In the genomic region with DNA sequence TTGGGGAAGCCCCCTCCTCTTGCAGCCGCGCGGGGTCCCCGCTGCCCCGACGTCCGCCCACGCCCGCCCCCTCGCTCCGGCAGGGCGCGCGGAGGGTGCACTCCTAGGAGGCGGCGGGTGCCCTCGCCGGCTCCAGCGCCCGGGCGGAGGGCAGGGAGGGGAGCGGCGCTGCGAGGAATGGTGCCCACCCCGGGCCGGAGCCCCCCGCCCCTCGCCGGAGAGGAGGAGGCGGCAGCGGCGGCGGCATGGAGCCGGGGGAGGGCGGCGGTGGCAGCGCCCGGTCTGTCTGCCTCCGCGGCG, we compare ENCODE assay signal across 1 cellular context.
TF ChIP-seq lines count a peak whose summit lies in the region.

No MANE protein-coding gene starts in this region.

TF ChIP-seq in GM12878, 131 proteins besides CTCF, POLR2A, EP300 and RAD21 (continued from another document):
- TF ChIP-seq, protein P1, sequence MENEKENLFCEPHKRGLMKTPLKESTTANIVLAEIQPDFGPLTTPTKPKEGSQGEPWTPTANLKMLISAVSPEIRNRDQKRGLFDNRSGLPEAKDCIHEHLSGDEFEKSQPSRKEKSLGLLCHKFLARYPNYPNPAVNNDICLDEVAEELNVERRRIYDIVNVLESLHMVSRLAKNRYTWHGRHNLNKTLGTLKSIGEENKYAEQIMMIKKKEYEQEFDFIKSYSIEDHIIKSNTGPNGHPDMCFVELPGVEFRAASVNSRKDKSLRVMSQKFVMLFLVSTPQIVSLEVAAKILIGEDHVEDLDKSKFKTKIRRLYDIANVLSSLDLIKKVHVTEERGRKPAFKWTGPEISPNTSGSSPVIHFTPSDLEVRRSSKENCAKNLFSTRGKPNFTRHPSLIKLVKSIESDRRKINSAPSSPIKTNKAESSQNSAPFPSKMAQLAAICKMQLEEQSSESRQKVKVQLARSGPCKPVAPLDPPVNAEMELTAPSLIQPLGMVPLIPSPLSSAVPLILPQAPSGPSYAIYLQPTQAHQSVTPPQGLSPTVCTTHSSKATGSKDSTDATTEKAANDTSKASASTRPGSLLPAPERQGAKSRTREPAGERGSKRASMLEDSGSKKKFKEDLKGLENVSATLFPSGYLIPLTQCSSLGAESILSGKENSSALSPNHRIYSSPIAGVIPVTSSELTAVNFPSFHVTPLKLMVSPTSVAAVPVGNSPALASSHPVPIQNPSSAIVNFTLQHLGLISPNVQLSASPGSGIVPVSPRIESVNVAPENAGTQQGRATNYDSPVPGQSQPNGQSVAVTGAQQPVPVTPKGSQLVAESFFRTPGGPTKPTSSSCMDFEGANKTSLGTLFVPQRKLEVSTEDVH (IDR thresholded peaks at IDR 0.05; ENCODE audit: low read depth, partially characterized antibody), result no peak
- TF ChIP-seq EED (IDR thresholded peaks at IDR 0.05; ENCODE audit: low read depth) (no peak), HCFC1 (IDR thresholded peaks at IDR 0.05; ENCODE audit: low read length) (no peak), NFIC (IDR thresholded peaks at IDR 0.05; ENCODE audit: low read depth, low read length) (no peak), ZNF384 (IDR thresholded peaks at IDR 0.05; ENCODE audit: borderline replicate concordance, low read depth, low read length) (no peak), GATAD2B (conservative IDR thresholded peaks at IDR 0.05; ENCODE audit: low read depth) (0 out of 2 replicates have a peak, but pooled peaks have one; percentile 39), EGR1 (IDR thresholded peaks at IDR 0.05; ENCODE audit: borderline replicate concordance in 1 of 2, low read depth in 2 of 2, low read length in 2 of 2) (peak in 1 of 2 experiments; percentile 82; a peak in 1 of 3 replicates), YBX1 (IDR thresholded peaks at IDR 0.05) (no peak), CBX3 (IDR thresholded peaks at IDR 0.05; ENCODE audit: borderline replicate concordance, low read depth) (no peak), DPF2 (IDR thresholded peaks at IDR 0.05) (0 out of 2 replicates have a peak, but pooled peaks have one; percentile 29), CHD1 (IDR thresholded peaks at IDR 0.05; ENCODE audit: low read depth, low read length) (no peak), SUPT20H (IDR thresholded peaks at IDR 0.05; ENCODE audit: borderline replicate concordance, control insufficient read depth, low read depth, low read length) (no peak), GABPA (IDR thresholded peaks at IDR 0.05; ENCODE audit: low read depth) (no peak), RELA (IDR thresholded peaks at IDR 0.05; ENCODE audit: borderline replicate concordance, partially characterized antibody) (no peak), ZNF274 (IDR thresholded peaks at IDR 0.05; ENCODE audit: insufficient read depth, insufficient read length) (no peak), STAT1 (conservative IDR thresholded peaks at IDR 0.05) (no peak), ZSCAN29 (IDR thresholded peaks at IDR 0.05) (no peak), BCL11A (IDR thresholded peaks at IDR 0.05; ENCODE audit: low read depth, low read length) (no peak)
